In genomic region chr12:53518381-53518780, GRCh38 we compare ENCODE assay signal across 1 cellular context.
TF ChIP-seq lines count a peak whose summit lies in the region.

No MANE protein-coding gene starts in this region.

TF ChIP-seq in K562, 482 proteins besides CTCF, POLR2A, EP300 and RAD21:
- TF ChIP-seq BDP1 (IDR thresholded peaks at IDR 0.05; ENCODE audit: insufficient read depth, insufficient read length) (no peak), KLF10 (CRISPR knock-in tag; IDR thresholded peaks at IDR 0.05) (no peak), THAP7 (CRISPR knock-in tag; IDR thresholded peaks at IDR 0.05) (no peak), KDM4B (IDR thresholded peaks at IDR 0.05; ENCODE audit: borderline replicate concordance in 2 of 2, low read depth in 1 of 2) (no peak)
- TF ChIP-seq, protein P1, sequence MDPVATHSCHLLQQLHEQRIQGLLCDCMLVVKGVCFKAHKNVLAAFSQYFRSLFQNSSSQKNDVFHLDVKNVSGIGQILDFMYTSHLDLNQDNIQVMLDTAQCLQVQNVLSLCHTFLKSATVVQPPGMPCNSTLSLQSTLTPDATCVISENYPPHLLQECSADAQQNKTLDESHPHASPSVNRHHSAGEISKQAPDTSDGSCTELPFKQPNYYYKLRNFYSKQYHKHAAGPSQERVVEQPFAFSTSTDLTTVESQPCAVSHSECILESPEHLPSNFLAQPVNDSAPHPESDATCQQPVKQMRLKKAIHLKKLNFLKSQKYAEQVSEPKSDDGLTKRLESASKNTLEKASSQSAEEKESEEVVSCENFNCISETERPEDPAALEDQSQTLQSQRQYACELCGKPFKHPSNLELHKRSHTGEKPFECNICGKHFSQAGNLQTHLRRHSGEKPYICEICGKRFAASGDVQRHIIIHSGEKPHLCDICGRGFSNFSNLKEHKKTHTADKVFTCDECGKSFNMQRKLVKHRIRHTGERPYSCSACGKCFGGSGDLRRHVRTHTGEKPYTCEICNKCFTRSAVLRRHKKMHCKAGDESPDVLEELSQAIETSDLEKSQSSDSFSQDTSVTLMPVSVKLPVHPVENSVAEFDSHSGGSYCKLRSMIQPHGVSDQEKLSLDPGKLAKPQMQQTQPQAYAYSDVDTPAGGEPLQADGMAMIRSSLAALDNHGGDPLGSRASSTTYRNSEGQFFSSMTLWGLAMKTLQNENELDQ (CRISPR knock-in tag; IDR thresholded peaks at IDR 0.05; ENCODE audit: borderline replicate concordance): no peak
- TF ChIP-seq, protein P2, sequence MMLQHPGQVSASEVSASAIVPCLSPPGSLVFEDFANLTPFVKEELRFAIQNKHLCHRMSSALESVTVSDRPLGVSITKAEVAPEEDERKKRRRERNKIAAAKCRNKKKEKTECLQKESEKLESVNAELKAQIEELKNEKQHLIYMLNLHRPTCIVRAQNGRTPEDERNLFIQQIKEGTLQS (IDR thresholded peaks at IDR 0.05): 0 out of 2 replicates have a peak, but pooled peaks have one; percentile 35
- TF ChIP-seq, protein P2 (CRISPR knock-in tag; conservative IDR thresholded peaks at IDR 0.05): no peak
